Comparison of ENCODE assay signal across 12 cellular contexts in the genomic region with DNA sequence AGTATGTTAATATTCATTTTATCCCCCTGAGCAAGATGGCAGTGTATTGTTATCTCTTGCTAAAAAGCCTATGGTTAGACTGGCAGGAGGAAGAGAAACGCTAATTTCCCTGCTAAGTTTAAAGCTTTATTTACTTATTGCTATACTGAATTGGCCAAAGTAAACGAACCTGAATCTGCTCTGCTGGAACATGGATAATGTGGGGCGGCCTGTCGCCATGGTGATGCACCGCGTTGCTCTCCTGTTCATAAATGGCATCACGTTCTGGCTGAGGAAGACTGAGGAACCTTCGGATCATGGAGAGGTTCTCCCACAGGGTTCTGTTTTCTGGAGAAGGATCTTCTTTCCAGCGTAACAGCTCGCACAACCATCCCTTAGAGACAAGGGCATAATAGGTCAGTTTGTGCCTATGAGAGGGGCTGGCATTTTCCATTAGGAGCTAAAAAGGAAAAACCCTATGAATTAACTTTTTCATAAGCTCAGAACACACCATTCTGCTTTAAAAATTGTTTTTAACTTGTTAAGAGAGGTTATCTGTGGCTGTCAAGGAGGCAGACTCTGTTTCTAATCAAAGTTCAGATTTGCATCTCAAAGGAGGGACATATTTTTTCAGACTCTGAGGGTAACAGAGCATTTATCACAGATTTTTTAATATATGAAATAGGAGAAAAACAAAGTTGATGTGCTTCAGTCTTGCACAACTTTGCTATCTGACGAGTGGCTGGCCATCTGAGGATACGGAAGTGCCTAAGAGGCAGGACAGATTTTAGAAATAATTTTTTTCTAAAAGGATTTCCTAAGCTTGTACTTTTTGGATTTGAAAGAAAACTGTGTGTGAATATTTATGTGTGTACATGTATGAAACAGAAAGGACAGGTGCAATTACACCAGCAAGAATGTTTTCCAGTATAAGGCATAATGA.
DNase-seq lines count a peak whose midpoint lies in the region; ATAC-seq and TF ChIP-seq lines count a peak whose summit lies in the region.
"Had no signal": no experiment of that assay in that cellular context is flagged by ENCODE, and none has a peak within 500 bp of the region (broad histone marks: within the 10 kb centered on the region; RNA-seq: fewer than 3 reads in every experiment).

No MANE protein-coding gene starts in this region.

- POLR2A ChIA-PET in T-cell (lab: Charles Lee) = interaction anchor here (0.6 to 1.4 kb wide), 3 partner anchors 29 to 406 kb away, joined by 3 to 5 read pairs (median 4); no protein-coding TSS in a partner anchor

- CTCF ChIA-PET in T-cell (lab: Charles Lee) = interaction anchor here (0.5 to 1.0 kb wide), 4 partner anchors 9 to 636 kb away, joined by 3 to 4 read pairs (median 4); no protein-coding TSS in a partner anchor

- TF ChIP-seq CTCF in natural killer cell (IDR thresholded peaks at IDR 0.05) = no peak

- H3K27ac Mint-ChIP-seq in T-cell (peak overlapping the region; percentile 72 to 84), natural killer cell (peak overlapping the region; percentile 23 to 66)

- peaks cover 55% of the 10 kb centered on the region for H3K36me3 Mint-ChIP-seq in T-cell
- peaks cover 14% of the 10 kb centered on the region for H3K36me3 Mint-ChIP-seq in natural killer cell

- DNase-seq in NCI-H1417 (lab: John Stamatoyannopoulos, UW) (peak; percentile 15 to 81 (median 49)), NCI-H1417 treated with DMSO at 0.1 percent for 48 hours (lab: John Stamatoyannopoulos, UW) (no peak), NCI-H1436 (lab: John Stamatoyannopoulos, UW) (peak; percentile 52), T-cell (no peak), natural killer cell (no peak)
- no peak for DNase-seq in activated CD4-positive, alpha-beta T cell treated with anti-CD3 and anti-CD28 coated beads for 4 hours
- DNase-seq: activated effector memory CD4-positive, alpha-beta T cell treated with Interleukin-2 at 50 U/mL for 16 hours; dermis blood vessel endothelial cell; islet precursor cell; stimulated activated CD4-positive, alpha-beta T cell treated with anti-CD3 and anti-CD28 coated beads, Interleukin-15, amount 100 ng/mL, for 24 hours had no signal

- H3K4me3 Mint-ChIP-seq in T-cell (no peak overlapping the region), natural killer cell (no peak overlapping the region)

- H3K4me1 Mint-ChIP-seq in T-cell (peaks cover 22 to 53% (median 51%) of the 10 kb centered on the region in 3 donors), natural killer cell (peaks cover 14 to 16% of the 10 kb centered on the region in 2 donors)

- no peaks in the 10 kb centered on the region for H3K9me3 Mint-ChIP-seq in T-cell
- H3K9me3 Mint-ChIP-seq in natural killer cell = no peaks in the 10 kb centered on the region

- intact Hi-C loops in natural killer cell (cut with micrococcal nuclease) = loop anchor here (10.0 kb wide), 1 partner anchor 393 kb away; no protein-coding TSS in a partner anchor

- ATAC-seq in T-cell (replicated peaks in 1 of 4) = no peak
- ATAC-seq in natural killer cell = no peak
- no peak for ATAC-seq in GM19324 (IDR thresholded peaks at IDR 0.05; ENCODE audit: low FRiP score, unreplicated experiment)
- no peak for ATAC-seq in GM21367 (IDR thresholded peaks at IDR 0.05; ENCODE audit: unreplicated experiment)

- no peaks in the 10 kb centered on the region for H3K27me3 Mint-ChIP-seq in T-cell
- H3K27me3 Mint-ChIP-seq in natural killer cell (ENCODE audit: low read depth in 2 of 2) = no peaks in the 10 kb centered on the region

Comparison
In these comparisons a context has a peak if more than half of its experiments do, and no peak if none do; other contexts are left out.
1. DNase-seq: peak in NCI-H1417 (3 of 3) and NCI-H1436 (single experiment); none in NCI-H1417 treated with DMSO at 0.1 percent for 48 hours (single experiment), T-cell (0 of 34), natural killer cell (single experiment) and activated CD4-positive, alpha-beta T cell treated with anti-CD3 and anti-CD28 coated beads for 4 hours (0 of 2).